In the genomic region with DNA sequence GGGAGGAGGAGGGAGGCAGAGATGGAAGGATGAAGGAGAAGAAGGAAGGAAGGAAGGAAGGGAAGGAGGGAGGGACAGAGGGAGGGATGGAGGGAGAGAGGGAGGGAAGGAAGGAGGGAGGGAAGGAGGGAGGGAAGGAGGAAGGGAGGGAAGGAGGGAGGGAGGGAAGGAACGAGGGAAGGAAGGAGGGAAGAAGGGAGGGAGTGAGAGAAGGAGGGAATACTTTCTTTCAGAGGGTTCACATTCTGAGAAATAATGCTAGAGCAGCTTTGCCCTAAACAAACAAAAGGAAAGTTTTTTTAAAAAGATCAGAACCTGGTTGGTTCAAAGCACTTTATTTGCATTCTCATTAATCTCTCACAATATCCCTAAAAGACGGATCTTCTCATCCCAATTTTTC, we compare ENCODE assay signal across 1 cellular context.
TF ChIP-seq lines count a peak whose summit lies in the region.

No MANE protein-coding gene starts in this region.

TF ChIP-seq in HepG2, 621 proteins besides CTCF, POLR2A, EP300 and RAD21 (continued from another document):
- TF ChIP-seq, protein P1, sequence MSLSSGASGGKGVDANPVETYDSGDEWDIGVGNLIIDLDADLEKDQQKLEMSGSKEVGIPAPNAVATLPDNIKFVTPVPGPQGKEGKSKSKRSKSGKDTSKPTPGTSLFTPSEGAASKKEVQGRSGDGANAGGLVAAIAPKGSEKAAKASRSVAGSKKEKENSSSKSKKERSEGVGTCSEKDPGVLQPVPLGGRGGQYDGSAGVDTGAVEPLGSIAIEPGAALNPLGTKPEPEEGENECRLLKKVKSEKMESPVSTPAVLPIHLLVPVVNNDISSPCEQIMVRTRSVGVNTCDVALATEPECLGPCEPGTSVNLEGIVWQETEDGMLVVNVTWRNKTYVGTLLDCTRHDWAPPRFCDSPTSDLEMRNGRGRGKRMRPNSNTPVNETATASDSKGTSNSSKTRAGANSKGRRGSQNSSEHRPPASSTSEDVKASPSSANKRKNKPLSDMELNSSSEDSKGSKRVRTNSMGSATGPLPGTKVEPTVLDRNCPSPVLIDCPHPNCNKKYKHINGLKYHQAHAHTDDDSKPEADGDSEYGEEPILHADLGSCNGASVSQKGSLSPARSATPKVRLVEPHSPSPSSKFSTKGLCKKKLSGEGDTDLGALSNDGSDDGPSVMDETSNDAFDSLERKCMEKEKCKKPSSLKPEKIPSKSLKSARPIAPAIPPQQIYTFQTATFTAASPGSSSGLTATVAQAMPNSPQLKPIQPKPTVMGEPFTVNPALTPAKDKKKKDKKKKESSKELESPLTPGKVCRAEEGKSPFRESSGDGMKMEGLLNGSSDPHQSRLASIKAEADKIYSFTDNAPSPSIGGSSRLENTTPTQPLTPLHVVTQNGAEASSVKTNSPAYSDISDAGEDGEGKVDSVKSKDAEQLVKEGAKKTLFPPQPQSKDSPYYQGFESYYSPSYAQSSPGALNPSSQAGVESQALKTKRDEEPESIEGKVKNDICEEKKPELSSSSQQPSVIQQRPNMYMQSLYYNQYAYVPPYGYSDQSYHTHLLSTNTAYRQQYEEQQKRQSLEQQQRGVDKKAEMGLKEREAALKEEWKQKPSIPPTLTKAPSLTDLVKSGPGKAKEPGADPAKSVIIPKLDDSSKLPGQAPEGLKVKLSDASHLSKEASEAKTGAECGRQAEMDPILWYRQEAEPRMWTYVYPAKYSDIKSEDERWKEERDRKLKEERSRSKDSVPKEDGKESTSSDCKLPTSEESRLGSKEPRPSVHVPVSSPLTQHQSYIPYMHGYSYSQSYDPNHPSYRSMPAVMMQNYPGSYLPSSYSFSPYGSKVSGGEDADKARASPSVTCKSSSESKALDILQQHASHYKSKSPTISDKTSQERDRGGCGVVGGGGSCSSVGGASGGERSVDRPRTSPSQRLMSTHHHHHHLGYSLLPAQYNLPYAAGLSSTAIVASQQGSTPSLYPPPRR (CRISPR knock-in tag; IDR thresholded peaks at IDR 0.05; ENCODE audit: borderline replicate concordance): no peak
- TF ChIP-seq TRIM24 (CRISPR knock-in tag; IDR thresholded peaks at IDR 0.05) (no peak), CREM (IDR thresholded peaks at IDR 0.05) (no peak), CREM (CRISPR knock-in tag; IDR thresholded peaks at IDR 0.05) (no peak), PCBP1 (IDR thresholded peaks at IDR 0.05; ENCODE audit: borderline replicate concordance, low read depth, low read length) (0 out of 2 replicates have a peak, but pooled peaks have one; percentile 86), SP2 (CRISPR knock-in tag; IDR thresholded peaks at IDR 0.05) (no peak), PRMT3 (CRISPR knock-in tag; IDR thresholded peaks at IDR 0.05; ENCODE audit: borderline replicate concordance, low read depth) (no peak), CEBPB (IDR thresholded peaks at IDR 0.05; ENCODE audit: borderline replicate concordance, low read depth, low read length) (no peak), KDM3A (CRISPR knock-in tag; IDR thresholded peaks at IDR 0.05; ENCODE audit: low read depth) (no peak), ZNF569 (CRISPR knock-in tag; IDR thresholded peaks at IDR 0.05; ENCODE audit: borderline replicate concordance) (no peak), PCBP2 (optimal IDR thresholded peaks at IDR 0.05; ENCODE audit: low read depth, low read length, poor library complexity, severe bottlenecking) (peak; percentile 94), ZNF674 (CRISPR knock-in tag; IDR thresholded peaks at IDR 0.05; ENCODE audit: low read depth) (no peak)
- TF ChIP-seq, protein P2, sequence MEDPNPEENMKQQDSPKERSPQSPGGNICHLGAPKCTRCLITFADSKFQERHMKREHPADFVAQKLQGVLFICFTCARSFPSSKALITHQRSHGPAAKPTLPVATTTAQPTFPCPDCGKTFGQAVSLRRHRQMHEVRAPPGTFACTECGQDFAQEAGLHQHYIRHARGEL (CRISPR knock-in tag; IDR thresholded peaks at IDR 0.05): no peak
- TF ChIP-seq, protein P3, sequence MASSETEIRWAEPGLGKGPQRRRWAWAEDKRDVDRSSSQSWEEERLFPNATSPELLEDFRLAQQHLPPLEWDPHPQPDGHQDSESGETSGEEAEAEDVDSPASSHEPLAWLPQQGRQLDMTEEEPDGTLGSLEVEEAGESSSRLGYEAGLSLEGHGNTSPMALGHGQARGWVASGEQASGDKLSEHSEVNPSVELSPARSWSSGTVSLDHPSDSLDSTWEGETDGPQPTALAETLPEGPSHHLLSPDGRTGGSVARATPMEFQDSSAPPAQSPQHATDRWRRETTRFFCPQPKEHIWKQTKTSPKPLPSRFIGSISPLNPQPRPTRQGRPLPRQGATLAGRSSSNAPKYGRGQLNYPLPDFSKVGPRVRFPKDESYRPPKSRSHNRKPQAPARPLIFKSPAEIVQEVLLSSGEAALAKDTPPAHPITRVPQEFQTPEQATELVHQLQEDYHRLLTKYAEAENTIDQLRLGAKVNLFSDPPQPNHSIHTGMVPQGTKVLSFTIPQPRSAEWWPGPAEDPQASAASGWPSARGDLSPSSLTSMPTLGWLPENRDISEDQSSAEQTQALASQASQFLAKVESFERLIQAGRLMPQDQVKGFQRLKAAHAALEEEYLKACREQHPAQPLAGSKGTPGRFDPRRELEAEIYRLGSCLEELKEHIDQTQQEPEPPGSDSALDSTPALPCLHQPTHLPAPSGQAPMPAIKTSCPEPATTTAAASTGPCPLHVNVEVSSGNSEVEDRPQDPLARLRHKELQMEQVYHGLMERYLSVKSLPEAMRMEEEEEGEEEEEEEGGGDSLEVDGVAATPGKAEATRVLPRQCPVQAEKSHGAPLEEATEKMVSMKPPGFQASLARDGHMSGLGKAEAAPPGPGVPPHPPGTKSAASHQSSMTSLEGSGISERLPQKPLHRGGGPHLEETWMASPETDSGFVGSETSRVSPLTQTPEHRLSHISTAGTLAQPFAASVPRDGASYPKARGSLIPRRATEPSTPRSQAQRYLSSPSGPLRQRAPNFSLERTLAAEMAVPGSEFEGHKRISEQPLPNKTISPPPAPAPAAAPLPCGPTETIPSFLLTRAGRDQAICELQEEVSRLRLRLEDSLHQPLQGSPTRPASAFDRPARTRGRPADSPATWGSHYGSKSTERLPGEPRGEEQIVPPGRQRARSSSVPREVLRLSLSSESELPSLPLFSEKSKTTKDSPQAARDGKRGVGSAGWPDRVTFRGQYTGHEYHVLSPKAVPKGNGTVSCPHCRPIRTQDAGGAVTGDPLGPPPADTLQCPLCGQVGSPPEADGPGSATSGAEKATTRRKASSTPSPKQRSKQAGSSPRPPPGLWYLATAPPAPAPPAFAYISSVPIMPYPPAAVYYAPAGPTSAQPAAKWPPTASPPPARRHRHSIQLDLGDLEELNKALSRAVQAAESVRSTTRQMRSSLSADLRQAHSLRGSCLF (CRISPR knock-in tag; IDR thresholded peaks at IDR 0.05; ENCODE audit: borderline replicate concordance): no peak
- TF ChIP-seq, protein P4, sequence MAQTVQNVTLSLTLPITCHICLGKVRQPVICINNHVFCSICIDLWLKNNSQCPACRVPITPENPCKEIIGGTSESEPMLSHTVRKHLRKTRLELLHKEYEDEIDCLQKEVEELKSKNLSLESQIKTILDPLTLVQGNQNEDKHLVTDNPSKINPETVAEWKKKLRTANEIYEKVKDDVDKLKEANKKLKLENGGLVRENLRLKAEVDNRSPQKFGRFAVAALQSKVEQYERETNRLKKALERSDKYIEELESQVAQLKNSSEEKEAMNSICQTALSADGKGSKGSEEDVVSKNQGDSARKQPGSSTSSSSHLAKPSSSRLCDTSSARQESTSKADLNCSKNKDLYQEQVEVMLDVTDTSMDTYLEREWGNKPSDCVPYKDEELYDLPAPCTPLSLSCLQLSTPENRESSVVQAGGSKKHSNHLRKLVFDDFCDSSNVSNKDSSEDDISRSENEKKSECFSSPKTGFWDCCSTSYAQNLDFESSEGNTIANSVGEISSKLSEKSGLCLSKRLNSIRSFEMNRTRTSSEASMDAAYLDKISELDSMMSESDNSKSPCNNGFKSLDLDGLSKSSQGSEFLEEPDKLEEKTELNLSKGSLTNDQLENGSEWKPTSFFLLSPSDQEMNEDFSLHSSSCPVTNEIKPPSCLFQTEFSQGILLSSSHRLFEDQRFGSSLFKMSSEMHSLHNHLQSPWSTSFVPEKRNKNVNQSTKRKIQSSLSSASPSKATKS (CRISPR knock-in tag; IDR thresholded peaks at IDR 0.05): no peak
- TF ChIP-seq, protein P5, sequence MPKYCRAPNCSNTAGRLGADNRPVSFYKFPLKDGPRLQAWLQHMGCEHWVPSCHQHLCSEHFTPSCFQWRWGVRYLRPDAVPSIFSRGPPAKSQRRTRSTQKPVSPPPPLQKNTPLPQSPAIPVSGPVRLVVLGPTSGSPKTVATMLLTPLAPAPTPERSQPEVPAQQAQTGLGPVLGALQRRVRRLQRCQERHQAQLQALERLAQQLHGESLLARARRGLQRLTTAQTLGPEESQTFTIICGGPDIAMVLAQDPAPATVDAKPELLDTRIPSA (CRISPR knock-in tag; IDR thresholded peaks at IDR 0.05; ENCODE audit: borderline replicate concordance): no peak
